3 cellular contexts compared by ENCODE assay signal in the genomic region with DNA sequence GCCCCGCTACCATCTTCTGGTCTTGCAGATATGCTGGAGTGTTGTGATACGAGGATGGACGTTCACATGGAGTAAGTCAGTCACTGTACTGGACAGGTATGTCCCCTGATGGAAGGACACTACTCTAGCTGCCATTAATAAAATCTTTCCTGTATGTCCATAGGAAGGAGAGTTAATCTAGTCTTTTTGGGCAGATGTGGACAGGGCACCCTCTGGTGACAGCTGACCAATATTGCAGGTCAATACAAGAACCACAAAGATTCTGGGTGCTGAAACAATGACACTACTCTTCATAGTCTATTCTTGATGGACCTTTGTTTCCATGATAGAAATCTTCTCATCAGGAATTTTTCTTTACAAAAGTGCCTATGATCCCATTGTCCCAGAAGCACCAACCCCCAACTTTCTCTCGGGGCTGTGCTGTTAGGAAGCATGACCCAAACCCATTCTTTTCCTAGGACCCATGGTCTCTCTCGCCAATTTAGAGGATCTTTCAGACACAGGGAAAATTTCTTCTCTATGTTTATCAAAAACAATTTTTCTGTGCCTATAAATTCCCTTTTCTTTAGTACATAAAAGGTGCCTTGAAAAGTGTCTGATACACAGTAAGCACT.
TF ChIP-seq lines count a peak whose summit lies in the region.

No MANE protein-coding gene starts in this region.

TF ChIP-seq in IMR-90, 13 proteins besides CTCF, POLR2A, EP300 and RAD21:
- TF ChIP-seq, protein P1, sequence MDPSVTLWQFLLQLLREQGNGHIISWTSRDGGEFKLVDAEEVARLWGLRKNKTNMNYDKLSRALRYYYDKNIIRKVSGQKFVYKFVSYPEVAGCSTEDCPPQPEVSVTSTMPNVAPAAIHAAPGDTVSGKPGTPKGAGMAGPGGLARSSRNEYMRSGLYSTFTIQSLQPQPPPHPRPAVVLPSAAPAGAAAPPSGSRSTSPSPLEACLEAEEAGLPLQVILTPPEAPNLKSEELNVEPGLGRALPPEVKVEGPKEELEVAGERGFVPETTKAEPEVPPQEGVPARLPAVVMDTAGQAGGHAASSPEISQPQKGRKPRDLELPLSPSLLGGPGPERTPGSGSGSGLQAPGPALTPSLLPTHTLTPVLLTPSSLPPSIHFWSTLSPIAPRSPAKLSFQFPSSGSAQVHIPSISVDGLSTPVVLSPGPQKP (IDR thresholded peaks at IDR 0.05; ENCODE audit: borderline replicate concordance, low read depth, low read length) = no peak
- peak; percentile 48 for TF ChIP-seq SMC3 (IDR thresholded peaks at IDR 0.05; ENCODE audit: low read depth, low read length)

TF ChIP-seq in K562, 482 proteins besides CTCF, POLR2A, EP300 and RAD21:
- TF ChIP-seq HNRNPUL1 (IDR thresholded peaks at IDR 0.05; ENCODE audit: low read length) (no peak), SMC3 (conservative IDR thresholded peaks at IDR 0.05; ENCODE audit: insufficient read depth, low read depth, low read length) (0 out of 2 replicates have a peak, but pooled peaks have one; percentile 29), DPF2 (IDR thresholded peaks at IDR 0.05) (no peak)

TF ChIP-seq in neural cell, 6 proteins besides CTCF, POLR2A, EP300 and RAD21:
- TF ChIP-seq EZH2 (IDR thresholded peaks at IDR 0.05; ENCODE audit: borderline replicate concordance, insufficient read depth, low read length, poor library complexity, severe bottlenecking) = no peak
- peak; percentile 41 for TF ChIP-seq SMC3 (conservative IDR thresholded peaks at IDR 0.05; ENCODE audit: poor library complexity)
- no peak for TF ChIP-seq MXI1 (conservative IDR thresholded peaks at IDR 0.05; ENCODE audit: poor library complexity, severe bottlenecking)
